In genomic region chr10:110225756-110226554, GRCh38 we compare ENCODE assay signal across 8 cellular contexts. TPM values are rescaled to one million over a fixed set of nuclear protein-coding genes. Genes with fewer than 3 reads are reported as not detected.
A peak's percentile ranks its signal among the peaks of the same experiment; 100 is the strongest.
DNase-seq lines count a peak whose midpoint lies in the region; ATAC-seq, FAIRE-seq and TF ChIP-seq lines count a peak whose summit lies in the region.

No MANE protein-coding gene starts in this region.

- H3K36me3 ChIP-seq in psoas muscle (ENCODE audit: insufficient read depth in 1 of 2, low read depth in 1 of 2) (peaks cover 0 to 27% of the 10 kb centered on the region in 2 donors), urinary bladder (ENCODE audit: insufficient read depth) (peaks cover 2% of the 10 kb centered on the region)

- H3K9me3 ChIP-seq in T-helper 17 cell (ENCODE audit: control insufficient read depth, low read length, poor library complexity, severe bottlenecking): no peaks in the 10 kb centered on the region
- H3K9me3 ChIP-seq in right cardiac atrium (ENCODE audit: control insufficient read depth, low read length): no peaks in the 10 kb centered on the region
- no peaks in the 10 kb centered on the region for H3K9me3 ChIP-seq in psoas muscle

- DNase-seq in GM12892 (ENCODE audit: insufficient read length): peak; percentile 71
- peak; percentile 93 for DNase-seq in NCI-H1436 (lab: John Stamatoyannopoulos, UW)
- DNase-seq in T-helper 17 cell: peak; percentile 80 to 89 (median 89)
- DNase-seq in right cardiac atrium: peak; percentile 92 to 97 (median 96)
- DNase-seq in psoas muscle: peak; percentile 91 to 95

- H3K4me3 Mint-ChIP-seq in T-helper 17 cell: peak overlapping the region; percentile 95

- H3K27me3 Mint-ChIP-seq in T-helper 17 cell: no peaks in the 10 kb centered on the region

- H3K27ac ChIP-seq in angular gyrus (ENCODE audit: low read depth, low read length) (peak overlapping the region; percentile 99), right cardiac atrium (ENCODE audit: low read length) (peak overlapping the region; percentile 95), psoas muscle (peak overlapping the region; percentile 99), urinary bladder (ENCODE audit: low read depth) (peak overlapping the region; percentile 77)

- no peak for FAIRE-seq in GM12892 (lab: Jason Lieb, UNC)

- H3K4me1 ChIP-seq in right cardiac atrium (ENCODE audit: control insufficient read depth, insufficient read depth, low read length) (peaks cover 5% of the 10 kb centered on the region), psoas muscle (peaks cover 23% of the 10 kb centered on the region), urinary bladder (ENCODE audit: insufficient read depth) (no peaks in the 10 kb centered on the region)

- WGBS in right cardiac atrium: under 1% methylated on average over 104 of the region's 104 CpGs
- WGBS in psoas muscle, 3 donors: 1% methylated on average over 55 to 104 of the region's 104 CpGs
- under 1% methylated on average over 104 of the region's 104 CpGs for WGBS in urinary bladder

- peak overlapping the region; percentile 91 for H3K27ac Mint-ChIP-seq in T-helper 17 cell

- H3K4me1 Mint-ChIP-seq in T-helper 17 cell: peaks cover 33% of the 10 kb centered on the region

- no peak for TF ChIP-seq POLR2A in GM12892 (IDR thresholded peaks at IDR 0.05; ENCODE audit: low read depth, low read length)

- ATAC-seq in HG02870 (IDR thresholded peaks at IDR 0.05; ENCODE audit: unreplicated experiment): peak; percentile 71
- peak; percentile 71 for ATAC-seq in T-helper 17 cell
- ATAC-seq in right cardiac atrium: peak; percentile 74 to 75
- peak; percentile 73 to 78 (median 77) for ATAC-seq in psoas muscle

- H3K4me3 ChIP-seq in right cardiac atrium (ENCODE audit: low read length) (peak overlapping the region; percentile 70), psoas muscle (peak overlapping the region; percentile 96), urinary bladder (ENCODE audit: low read depth, low read length) (peak overlapping the region; percentile 66)

- TF ChIP-seq CTCF in psoas muscle (IDR thresholded peaks at IDR 0.05): peak; percentile 77

- H3K27me3 ChIP-seq in right cardiac atrium (ENCODE audit: control insufficient read depth, insufficient read depth) (no peaks in the 10 kb centered on the region), psoas muscle (ENCODE audit: insufficient read depth in 3 of 3, low read length in 2 of 3) (no peaks in the 10 kb centered on the region)

- intact Hi-C loops in right cardiac atrium (cut with DNase I) (loop anchor here in 2 of 4 donors (5.0 to 10.0 kb wide), 2 partner anchors 46 to 49 kb away; no protein-coding TSS in a partner anchor), psoas muscle (cut with DNase I) (loop anchor here (2.0 to 5.0 kb wide), 4 partner anchors 15 to 89 kb away; partner anchors contain the start of gene SMNDC1 (in 1 of the 2))

- peaks cover 4% of the 10 kb centered on the region for H3K36me3 Mint-ChIP-seq in T-helper 17 cell (ENCODE audit: low read depth)

RNA-seq across cellular contexts. Expression of gene MXI1, which starts 18.6 kb away (rescaled TPM):
- polyA plus RNA-seq in GM12892 (2012; ENCODE audit: missing spikeins): 16.5 TPM
- 10 to 100 TPM; 43.2 to 48.8 TPM for total RNA-seq in T-helper 17 cell
- total RNA-seq in right cardiac atrium: 10 to 100 TPM; 57.5 to 91.3 (median 62.4) TPM
- 35.5 TPM for polyA plus RNA-seq in right cardiac atrium
- total RNA-seq in psoas muscle: 10 to 100 TPM; 20.5 to 50.3 (median 34.8) TPM
- polyA plus RNA-seq in psoas muscle: 10 to 100 TPM in 2 of 3 donors, 1 to 10 TPM in 1; 5.5 to 33.3 (median 27.1) TPM
- 30.7 TPM for total RNA-seq in urinary bladder
- polyA plus RNA-seq in urinary bladder: 51.6 TPM

Comparison
In these comparisons a context has a peak if more than half of its experiments do, and no peak if none do; other contexts are left out.
1. Peak in every context shown above with its lines: DNase-seq, ATAC-seq, H3K4me3 ChIP-seq and H3K27ac ChIP-seq.